In the genomic region with DNA sequence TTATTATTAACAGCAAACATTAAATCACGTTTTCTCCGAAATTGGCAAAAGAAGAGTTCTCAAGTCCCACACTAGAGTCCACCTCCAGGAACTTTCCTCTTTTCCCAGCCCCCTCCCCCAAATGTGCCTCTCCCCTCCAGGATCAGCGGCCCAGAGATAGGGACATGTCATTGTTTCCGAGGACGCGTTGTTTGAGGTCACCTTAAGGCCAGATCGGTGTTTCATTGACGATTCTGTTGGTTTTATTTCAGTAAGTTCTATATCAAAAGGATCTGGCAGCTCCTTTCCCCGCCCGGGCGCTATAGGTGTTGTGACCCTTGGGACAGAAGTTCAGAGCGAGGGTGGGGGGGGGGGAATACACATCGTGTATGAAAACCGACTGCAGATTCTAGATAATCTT, we compare ENCODE assay signal across 14 cellular contexts. TPM values are rescaled to one million over a fixed set of nuclear protein-coding genes. Genes with fewer than 3 reads are reported as not detected.
A peak's percentile ranks its signal among the peaks of the same experiment; 100 is the strongest.
DNase-seq lines count a peak whose midpoint lies in the region; ATAC-seq and TF ChIP-seq lines count a peak whose summit lies in the region.
"Had no signal": no experiment of that assay in that cellular context is flagged by ENCODE, and none has a peak within 500 bp of the region (broad histone marks: within the 10 kb centered on the region; RNA-seq: fewer than 3 reads in every experiment).

No MANE protein-coding gene starts in this region.

- no peak overlapping the region for H3K23ac ChIP-seq in neuronal stem cell (ENCODE audit: low read depth, low read length, poor library complexity)

- no peak overlapping the region for H4K8ac ChIP-seq in neuronal stem cell (ENCODE audit: low read depth, low read length)

- H3K27me3 ChIP-seq in CD8-positive, alpha-beta T cell (ENCODE audit: insufficient read depth, low read length) = peaks cover 69% of the 10 kb centered on the region
- H3K27me3 ChIP-seq in neuronal stem cell (ENCODE audit: control insufficient read depth in 3 of 3, insufficient read depth in 3 of 3, low read depth in 1 of 3, low read length in 3 of 3) (peaks cover 69 to 95% (median 92%) of the 10 kb centered on the region in 3 experiments), suprapubic skin (peaks cover 100% of the 10 kb centered on the region)

- ATAC-seq in CD8-positive, alpha-beta T cell = no peak
- ATAC-seq in HG03439 (IDR thresholded peaks at IDR 0.05; ENCODE audit: unreplicated experiment) = no peak

- H3K79me1 ChIP-seq in neuronal stem cell (ENCODE audit: low read depth, low read length) = peaks cover 3% of the 10 kb centered on the region

- no peak overlapping the region for H2BK120ac ChIP-seq in neuronal stem cell (ENCODE audit: low read depth, low read length)

- no peak for DNase-seq in CD8-positive, alpha-beta T cell
- DNase-seq in endothelial cell (ENCODE audit: low spot score) (no peak), neuronal stem cell (ENCODE audit: low spot score) (no peak), RKO (ENCODE audit: low spot score) (no peak), suprapubic skin (ENCODE audit: low spot score in 2 of 2) (no peak)
- DNase-seq: activated CD4-positive, alpha-beta T cell treated with anti-CD3 and anti-CD28 coated beads for 36 hours; activated T-cell treated with anti-CD3 and anti-CD28 coated beads, Interleukin-2, amount 50 U/mL, for 24 hours; body of pancreas; foreskin fibroblast; NCI-H187 treated with DMSO at 0.1 percent for 48 hours; NCI-H524 treated with DMSO at 0.1 percent for 48 hours had no signal

- H3K4me1 Mint-ChIP-seq in CD8-positive, alpha-beta T cell (ENCODE audit: low read depth) = peaks cover 49% of the 10 kb centered on the region
- peaks cover 11 to 16% (median 11%) of the 10 kb centered on the region in 3 donors for H3K4me1 Mint-ChIP-seq in IgD-negative memory B cell
- peaks cover 55% of the 10 kb centered on the region for H3K4me1 Mint-ChIP-seq in endothelial cell (ENCODE audit: unreplicated experiment)

- no peak overlapping the region for H2BK12ac ChIP-seq in neuronal stem cell (ENCODE audit: low read length)

- H2BK15ac ChIP-seq in neuronal stem cell (ENCODE audit: low read length) = no peak overlapping the region

- no peaks in the 10 kb centered on the region for H3K9me3 Mint-ChIP-seq in CD8-positive, alpha-beta T cell
- H3K9me3 Mint-ChIP-seq in IgD-negative memory B cell (peaks cover 0 to 23% (median 0%) of the 10 kb centered on the region in 3 donors), endothelial cell (ENCODE audit: unreplicated experiment) (no peaks in the 10 kb centered on the region)

- H3K4me2 ChIP-seq in neuronal stem cell (ENCODE audit: insufficient read depth, low read length, poor library complexity, severe bottlenecking) = no peak overlapping the region

- H3K27ac Mint-ChIP-seq in CD8-positive, alpha-beta T cell = no peak overlapping the region
- peak overlapping the region in 2 of 3 donors; percentile 95 for H3K27ac Mint-ChIP-seq in IgD-negative memory B cell
- peak overlapping the region; percentile 78 for H3K27ac Mint-ChIP-seq in endothelial cell (ENCODE audit: unreplicated experiment)
- H3K27ac Mint-ChIP-seq: activated CD4-positive, alpha-beta T cell treated with anti-CD3 and anti-CD28 coated beads for 36 hours; activated T-cell treated with anti-CD3 and anti-CD28 coated beads, Interleukin-2, amount 50 U/mL, for 24 hours had no signal

- no peak overlapping the region for H2AFZ ChIP-seq in neuronal stem cell (ENCODE audit: low read length)

- no peak overlapping the region for H2BK5ac ChIP-seq in neuronal stem cell (ENCODE audit: low read length)

- H4K91ac ChIP-seq in neuronal stem cell (ENCODE audit: low read depth, low read length, poor library complexity) = no peak overlapping the region

- POLR2A ChIA-PET in CD8-positive, alpha-beta T cell (lab: Charles Lee) = no interaction called here

- H3K4ac ChIP-seq in neuronal stem cell (ENCODE audit: low read length) = no peak overlapping the region

- TF ChIP-seq POLR2A in suprapubic skin (IDR thresholded peaks at IDR 0.05) = no peak

- H3K14ac ChIP-seq in neuronal stem cell (ENCODE audit: low read length) = no peak overlapping the region

- H3K36me3 Mint-ChIP-seq in CD8-positive, alpha-beta T cell = no peaks in the 10 kb centered on the region
- H3K36me3 Mint-ChIP-seq in IgD-negative memory B cell (peaks cover 4% of the 10 kb centered on the region), endothelial cell (ENCODE audit: low read depth, unreplicated experiment) (peaks cover 18% of the 10 kb centered on the region)

- H3K9me3 ChIP-seq in CD8-positive, alpha-beta T cell (ENCODE audit: low read length) = no peaks in the 10 kb centered on the region
- H3K9me3 ChIP-seq in neuronal stem cell (replicated peaks in 1 of 2; ENCODE audit: control insufficient read depth in 2 of 2, insufficient read depth in 1 of 2, low read depth in 1 of 2, low read length in 2 of 2) = peaks cover 0 to 21% of the 10 kb centered on the region in 2 donors
- H3K9me3 ChIP-seq in suprapubic skin = no peaks in the 10 kb centered on the region
- H3K9me3 ChIP-seq: body of pancreas had no signal

- intact Hi-C loops in CD8-positive, alpha-beta T cell (cut with DNase I, micrococcal nuclease) = no loop called here

- no peak overlapping the region for H3K27ac ChIP-seq in CD8-positive, alpha-beta T cell (ENCODE audit: low read depth, low read length)
- H3K27ac ChIP-seq in neuronal stem cell (replicated peaks; ENCODE audit: low read length) (no peak overlapping the region), suprapubic skin (no peak overlapping the region)
- H3K27ac ChIP-seq: body of pancreas had no signal

- H3K9ac ChIP-seq in neuronal stem cell (ENCODE audit: low read depth, low read length, poor library complexity) = no peak overlapping the region

- TF ChIP-seq EP300 in suprapubic skin (IDR thresholded peaks at IDR 0.05) = no peak

- TF ChIP-seq CTCF in CD8-positive, alpha-beta T cell (IDR thresholded peaks at IDR 0.05) = no peak
- TF ChIP-seq CTCF in endothelial cell (IDR thresholded peaks at IDR 0.05; ENCODE audit: unreplicated experiment) (no peak), suprapubic skin (IDR thresholded peaks at IDR 0.05) (no peak)

- H3K27me3 Mint-ChIP-seq in CD8-positive, alpha-beta T cell (ENCODE audit: low read depth) = peaks cover 74% of the 10 kb centered on the region
- H3K27me3 Mint-ChIP-seq in IgD-negative memory B cell (peaks cover 65% of the 10 kb centered on the region), endothelial cell (ENCODE audit: unreplicated experiment) (peaks cover 34% of the 10 kb centered on the region)

- CTCF ChIA-PET in CD8-positive, alpha-beta T cell (lab: Charles Lee) = interaction anchor here (0.7 kb wide), 1 partner anchor 194 kb away, joined by 4 read pairs; no protein-coding TSS in a partner anchor

- no peak overlapping the region for H2AK5ac ChIP-seq in neuronal stem cell (ENCODE audit: low read depth, low read length)

- peak overlapping the region; percentile 16 for H3K18ac ChIP-seq in neuronal stem cell (ENCODE audit: low read length)

- no CpG with 5 or more reads among the region's 14 CpGs for WGBS in neuronal stem cell (ENCODE audit: extremely low coverage in 2 of 2, insufficient read length in 2 of 2, insufficient replicate concordance in 1 of 2), 2 donors
- WGBS in suprapubic skin = 50% methylated on average over 14 of the region's 14 CpGs

- H3K36me3 ChIP-seq in CD8-positive, alpha-beta T cell (ENCODE audit: insufficient read depth, low read length) = no peaks in the 10 kb centered on the region
- no peaks in the 10 kb centered on the region for H3K36me3 ChIP-seq in neuronal stem cell (replicated peaks in 1 of 2; ENCODE audit: control insufficient read depth in 2 of 2, insufficient read depth in 2 of 2, low read length in 2 of 2)
- H3K36me3 ChIP-seq in suprapubic skin = peaks cover 8% of the 10 kb centered on the region

- H3K4me3 ChIP-seq in CD8-positive, alpha-beta T cell (ENCODE audit: low read depth, low read length) = no peak overlapping the region
- H3K4me3 ChIP-seq in neuronal stem cell (ENCODE audit: low read length in 2 of 2) = no peak overlapping the region
- H3K4me3 ChIP-seq in suprapubic skin = no peak overlapping the region
- H3K4me3 ChIP-seq: body of pancreas had no signal

- H3K4me3 Mint-ChIP-seq in CD8-positive, alpha-beta T cell = peak overlapping the region; percentile 35
- H3K4me3 Mint-ChIP-seq in IgD-negative memory B cell = peak overlapping the region; percentile 41 to 78 (median 56)
- H3K4me3 Mint-ChIP-seq in endothelial cell (ENCODE audit: unreplicated experiment) = peak overlapping the region; percentile 90
- H3K4me3 Mint-ChIP-seq: activated CD4-positive, alpha-beta T cell treated with anti-CD3 and anti-CD28 coated beads for 36 hours; activated T-cell treated with anti-CD3 and anti-CD28 coated beads, Interleukin-2, amount 50 U/mL, for 24 hours had no signal

- H3K4me1 ChIP-seq in CD8-positive, alpha-beta T cell (ENCODE audit: insufficient read depth, low read length) = peaks cover 55% of the 10 kb centered on the region
- H3K4me1 ChIP-seq in neuronal stem cell (ENCODE audit: control insufficient read depth in 2 of 2, insufficient read depth in 1 of 2, low read depth in 1 of 2, low read length in 2 of 2) (peaks cover 4 to 22% of the 10 kb centered on the region in 2 donors), suprapubic skin (peaks cover 70% of the 10 kb centered on the region)

RNA-seq across cellular contexts. Expression of gene MSX1, which starts 0.9 kb away (rescaled TPM):
- total RNA-seq in CD8-positive, alpha-beta T cell = not detected
- polyA plus RNA-seq in IgD-negative memory B cell = 0.18 TPM
- total RNA-seq in endothelial cell (ENCODE audit: unreplicated experiment) (17.4 TPM), suprapubic skin (1 to 10 TPM; 2.0 to 7.2 (median 4.9) TPM)
- 1.6 TPM for polyA plus RNA-seq in neuronal stem cell (2013, experiment 1 of 2)
- 1.8 TPM for polyA plus RNA-seq in neuronal stem cell (2013, experiment 2 of 2)
- total RNA-seq: T-helper 2 cell treated with Interferon-gamma antibody and Interleukin-4, amounts not matched to agents 100 ng/mL and 5 ng/mL, for 36 hours had no signal

Comparison
In these comparisons a context has a peak if more than half of its experiments do, and no peak if none do; other contexts are left out.
1. H3K4me3 Mint-ChIP-seq: peak in every context shown above with its lines; median percentile 90 in endothelial cell; 56 in IgD-negative memory B cell; 35 in CD8-positive, alpha-beta T cell.